ENCODE assay signal across 32 cellular contexts in the genomic region with DNA sequence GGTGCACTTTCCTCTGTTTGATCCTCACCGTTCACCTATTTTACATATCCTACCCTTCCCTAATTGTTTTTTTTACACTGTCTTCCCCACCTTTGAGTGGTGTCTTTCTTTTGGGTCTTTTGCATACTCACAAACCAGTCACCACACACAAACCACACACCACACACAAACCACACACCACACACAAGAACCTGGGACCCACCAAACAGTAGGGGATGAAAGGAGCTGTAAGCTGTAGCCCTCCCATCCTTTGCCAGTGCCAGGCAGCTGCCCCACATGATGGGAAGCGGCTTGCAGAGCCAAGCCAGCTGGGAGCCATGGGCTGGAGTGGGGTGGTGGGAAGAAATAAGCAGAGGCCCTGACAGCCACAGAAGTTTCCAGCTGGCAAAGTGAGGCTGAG.
"Had no signal": no experiment of that assay in that cellular context is flagged by ENCODE, and none has a peak within 500 bp of the region (broad histone marks: within the 10 kb centered on the region; RNA-seq: fewer than 3 reads in every experiment).

No MANE protein-coding gene starts in this region.

- ATAC-seq: activated CD4-positive, CD25-positive, alpha-beta regulatory T cell treated with anti-CD3 and anti-CD28 coated beads, Interleukin-2, amount 50 U/mL, for 24 hours; activated CD8-positive, alpha-beta T cell treated with anti-CD3 and anti-CD28 coated beads, Interleukin-2, amount 10 ng/mL, durations not matched to agents 7 days and 5 days; activated naive CD4-positive, alpha-beta T cell treated with anti-CD3 and anti-CD28 coated beads, Interleukin-2, amount 50 U/mL, for 72 hours; activated naive CD8-positive, alpha-beta T cell treated with anti-CD3 and anti-CD28 coated beads, Interleukin-2, amount 50 U/mL, for 24 hours; body of pancreas; Panc1; Right ventricle myocardium inferior had no signal

- FAIRE-seq: bronchial epithelial cell had no signal

- H3K4me3 ChIP-seq: ascending aorta, body of pancreas, MG63, SK-N-MC had no signal

- DNase-seq: activated CD4-positive, alpha-beta T cell treated with anti-CD3 and anti-CD28 coated beads for 48 hours; activated CD4-positive, alpha-beta T cell treated with anti-CD3 and anti-CD28 coated beads, Interleukin-2, amount 50 U/mL, for 4 hours; activated CD8-positive, alpha-beta memory T cell treated with anti-CD3 and anti-CD28 coated beads, Interleukin-2, amount 50 U/mL, for 48 hours; activated CD8-positive, alpha-beta T cell treated with anti-CD3 and anti-CD28 coated beads, Interleukin-2, amount 10 ng/mL, durations not matched to agents 7 days and 5 days; activated effector memory CD4-positive, alpha-beta T cell treated with anti-CD3 and anti-CD28 coated beads, Interleukin-2, amount 50 U/mL, for 16 hours; activated naive CD4-positive, alpha-beta T cell treated with Interleukin-2 at 50 U/mL for 16 hours; activated naive CD8-positive, alpha-beta T cell treated with anti-CD3 and anti-CD28 coated beads, Interleukin-2, amount 50 U/mL, for 24 hours; activated T-cell treated with anti-CD3 and anti-CD28 coated beads, Interleukin-2, amount 50 U/mL, for 24 hours; amniotic stem cell; body of pancreas; central memory CD4-positive, alpha-beta T cell; MG63; MV-4-11; NCI-H1092 treated with DMSO at 0.1 percent for 48 hours; NCI-H1417 treated with DMSO at 0.1 percent for 48 hours; NCI-H1694; NCI-H2029; NCI-H2107; NCI-H2171 treated with DMSO at 0.1 percent for 48 hours; NCI-H226; NCI-H510A; NCI-H526 treated with DMSO at 0.1 percent for 48 hours; NCI-H82; OCI-M1; RPMI8226 had no signal

- H3K9me3 ChIP-seq: body of pancreas, MG63 had no signal

- H3K36me3 ChIP-seq: ascending aorta, MG63 had no signal

- H3K27ac ChIP-seq: ascending aorta, body of pancreas, SK-N-MC had no signal

- H3K4me3 Mint-ChIP-seq: activated CD8-positive, alpha-beta T cell treated with anti-CD3 and anti-CD28 coated beads, Interleukin-2, amount 10 ng/mL, durations not matched to agents 7 days and 5 days; activated naive CD8-positive, alpha-beta T cell treated with anti-CD3 and anti-CD28 coated beads, Interleukin-2, amount 50 U/mL, for 24 hours; activated T-cell treated with anti-CD3 and anti-CD28 coated beads, Interleukin-2, amount 50 U/mL, for 24 hours had no signal

- H3K4me1 Mint-ChIP-seq: activated naive CD8-positive, alpha-beta T cell treated with anti-CD3 and anti-CD28 coated beads, Interleukin-2, amount 50 U/mL, for 24 hours had no signal

- H3K27ac Mint-ChIP-seq: activated CD8-positive, alpha-beta T cell treated with anti-CD3 and anti-CD28 coated beads, Interleukin-2, amount 10 ng/mL, durations not matched to agents 7 days and 5 days; activated naive CD4-positive, alpha-beta T cell treated with anti-CD3 and anti-CD28 coated beads, Interleukin-2, amount 50 U/mL, for 72 hours; activated naive CD8-positive, alpha-beta T cell treated with anti-CD3 and anti-CD28 coated beads, Interleukin-2, amount 50 U/mL, for 24 hours; activated T-cell treated with anti-CD3 and anti-CD28 coated beads, Interleukin-2, amount 50 U/mL, for 24 hours had no signal

- H3K4me1 ChIP-seq: ascending aorta, body of pancreas had no signal

- H3K27me3 ChIP-seq: ascending aorta, body of pancreas had no signal
